Comparison of ENCODE assay signal across 27 cellular contexts in genomic region chr1:147152772-147153171, GRCh38. TPM values are rescaled to one million over a fixed set of nuclear protein-coding genes. Genes with fewer than 3 reads are reported as not detected.
DNase-seq lines count a peak whose midpoint lies in the region; ATAC-seq, FAIRE-seq and TF ChIP-seq lines count a peak whose summit lies in the region.
"Had no signal": no experiment of that assay in that cellular context is flagged by ENCODE, and none has a peak within 500 bp of the region (broad histone marks: within the 10 kb centered on the region; RNA-seq: fewer than 3 reads in every experiment).

No MANE protein-coding gene starts in this region.

- WGBS in K562 (ENCODE audit: insufficient coverage, low coverage, missing lambda C conversion rate), result 39% methylated on average over 3 of the region's 3 CpGs
- 67% methylated on average over 3 of the region's 3 CpGs for WGBS in liver
- WGBS in small intestine, 3 donors, result 66 to 83% (median 72%) methylated on average over 3 of the region's 3 CpGs

- no peak for TF ChIP-seq RAD21 in K562 (CRISPR knock-in tag; conservative IDR thresholded peaks at IDR 0.05 in 1 of 2, IDR thresholded peaks at IDR 0.05 in 1 of 2)
- no peak for TF ChIP-seq RAD21 in liver (IDR thresholded peaks at IDR 0.05)

- no peak for DNase-seq in K562 (ENCODE audit: extremely low read depth in 1 of 4, low spot score in 3 of 4)
- DNase-seq in left lobe of liver (ENCODE audit: low spot score), result no peak
- DNase-seq in small intestine, result peak; percentile 10
- DNase-seq in SK-N-DZ (ENCODE audit: low spot score), result no peak
- no peak for DNase-seq in effector CD8-positive, alpha-beta T cell (lab: John Stamatoyannopoulos, UW)
- DNase-seq in NCI-H69 (lab: John Stamatoyannopoulos, UW), result no peak
- DNase-seq: 8988T; ACHN; BE2C; C1 segment of cervical spinal cord; CD4-positive, alpha-beta memory T cell; CD4-positive, CD25-positive, alpha-beta regulatory T cell; CD8-positive, alpha-beta memory T cell; COR-L47; DMS 273 treated with DMSO at 0.1 percent for 48 hours; DMS153; DMS53; DMS79; DND-41; EL; GDM1 had no signal

- POLR2A ChIA-PET in K562 (lab: Yijun Ruan, JAX), result interaction anchor here (0.8 to 1.1 kb wide), 4 partner anchors 9 to 681 kb away, joined by 3 to 6 read pairs (median 4); no protein-coding TSS in a partner anchor

- intact Hi-C loops in K562 (cut with micrococcal nuclease), result loop anchor here (2.0 kb wide), 1 partner anchor 20 kb away; no protein-coding TSS in a partner anchor

- H3K9me1 ChIP-seq in K562 (ENCODE audit: control insufficient read depth, insufficient read depth, low read length), result no peaks in the 10 kb centered on the region

- H3K9me3 ChIP-seq in K562 (replicated peaks; ENCODE audit: control insufficient read depth, insufficient read depth, low read depth, low read length) (no peaks in the 10 kb centered on the region), liver (ENCODE audit: control insufficient read depth in 4 of 4, low read length in 3 of 4) (no peaks in the 10 kb centered on the region), small intestine (ENCODE audit: control insufficient read depth, low read depth) (no peaks in the 10 kb centered on the region)
- H3K9me3 ChIP-seq: BE2C, BLaER1 had no signal

- no peaks in the 10 kb centered on the region for H3K79me2 ChIP-seq in K562 (ENCODE audit: control insufficient read depth, insufficient read depth, low read length)

- TF ChIP-seq POLR2A in K562 (conservative IDR thresholded peaks at IDR 0.05), result no peak

- H3K9ac ChIP-seq in K562 (ENCODE audit: insufficient read depth in 1 of 2, low read depth in 2 of 2, low read length in 2 of 2) (no peak overlapping the region), liver (ENCODE audit: low read depth in 1 of 2, low read length in 2 of 2) (no peak overlapping the region)
- H3K9ac ChIP-seq: BLaER1 had no signal

- ATAC-seq in K562 (no peak), left lobe of liver (peak; percentile 50)
- ATAC-seq: GM12878 had no signal

- no peak for TF ChIP-seq EP300 in K562 (IDR thresholded peaks at IDR 0.05; ENCODE audit: low read length)

- no TSS peak for BruUV-seq in K562 (replicated peaks; lab: Mats Ljungman, UMichigan)

- in situ Hi-C loops in K562 (cut with MboI), result no loop called here

- FAIRE-seq in K562 (lab: Jason Lieb, UNC) (no peak), small intestine (lab: Jason Lieb, UNC) (no peak)
- FAIRE-seq: A204.1, GM12878, GM12892, GM18507 had no signal

- no peak overlapping the region for H3K4me2 ChIP-seq in K562 (ENCODE audit: insufficient read depth, low read length)
- H3K4me2 ChIP-seq: BLaER1 had no signal

- H4K20me1 ChIP-seq in K562 (replicated peaks; ENCODE audit: control insufficient read depth, insufficient read depth, low read length), result no peaks in the 10 kb centered on the region
- H4K20me1 ChIP-seq: BLaER1 had no signal

- no peak overlapping the region for H2AFZ ChIP-seq in K562 (ENCODE audit: low read depth, low read length)

- H3K4me3 ChIP-seq in K562 (no peak overlapping the region), liver (ENCODE audit: low read depth in 1 of 3, low read length in 3 of 3) (no peak overlapping the region), small intestine (ENCODE audit: low read depth in 1 of 2, low read length in 2 of 2) (no peak overlapping the region)
- H3K4me3 ChIP-seq: BLaER1, GM12878 had no signal

- no peak overlapping the region for H3K27ac ChIP-seq in K562 (ENCODE audit: extremely low read depth, low read depth, low read length)
- H3K27ac ChIP-seq in liver (ENCODE audit: low read depth in 1 of 2, low read length in 2 of 2), result no peak overlapping the region
- H3K27ac ChIP-seq in small intestine (ENCODE audit: low read depth in 1 of 2, low read length in 1 of 2), result no peak overlapping the region
- H3K27ac ChIP-seq: BLaER1 had no signal

- H3K36me3 ChIP-seq in K562 (ENCODE audit: control insufficient read depth, insufficient read depth, low read length) (peaks cover 3% of the 10 kb centered on the region; the same call in 1 of the 3 replicates), liver (ENCODE audit: control insufficient read depth in 4 of 4, insufficient read depth in 3 of 4, low read depth in 1 of 4, low read length in 3 of 4) (peaks cover 1 to 24% (median 15%) of the 10 kb centered on the region in 4 donors), small intestine (ENCODE audit: control insufficient read depth in 2 of 2, insufficient read depth in 2 of 2, low read length in 2 of 2) (peaks cover 2 to 10% of the 10 kb centered on the region in 2 donors)

- H3K27me3 ChIP-seq in K562 (ENCODE audit: control insufficient read depth in 2 of 2, insufficient read depth in 2 of 2, low read length in 2 of 2), result no peaks in the 10 kb centered on the region
- H3K27me3 ChIP-seq in liver (ENCODE audit: control insufficient read depth in 4 of 4, insufficient read depth in 4 of 4, low read length in 3 of 4), result no peaks in the 10 kb centered on the region
- H3K27me3 ChIP-seq in small intestine (ENCODE audit: control insufficient read depth in 2 of 2, insufficient read depth in 2 of 2, low read length in 2 of 2), result no peaks in the 10 kb centered on the region
- H3K27me3 ChIP-seq: BLaER1 had no signal

- TF ChIP-seq CTCF in K562 (IDR thresholded peaks at IDR 0.05 in 2 of 3, conservative IDR thresholded peaks at IDR 0.05 in 1 of 3; ENCODE audit: insufficient read depth in 2 of 3, low read depth in 1 of 3, low read length in 3 of 3) (no peak), liver (IDR thresholded peaks at IDR 0.05; ENCODE audit: low read depth, low read length, missing input control) (no peak)

- H3K4me1 ChIP-seq in K562 (replicated peaks in 1 of 2; ENCODE audit: control insufficient read depth in 2 of 2, insufficient read depth in 2 of 2, low read length in 2 of 2) (peaks cover 0 to 7% of the 10 kb centered on the region in 2 experiments; a peak in 2 of 5 replicates), liver (ENCODE audit: control insufficient read depth in 4 of 4, insufficient read depth in 4 of 4, low read length in 3 of 4) (peaks cover 0 to 9% (median 0%) of the 10 kb centered on the region in 4 donors), small intestine (ENCODE audit: control insufficient read depth in 2 of 2, insufficient read depth in 1 of 2, low read depth in 1 of 2, low read length in 1 of 2) (no peaks in the 10 kb centered on the region)
- H3K4me1 ChIP-seq: BE2C, BLaER1 had no signal

- CTCF ChIA-PET in K562 (lab: Yijun Ruan, JAX; ENCODE audit: low intra/inter-chr PET ratio), result no interaction called here

TF ChIP-seq in K562, 482 proteins besides CTCF, POLR2A, EP300 and RAD21:
- TF ChIP-seq ZNF124 (CRISPR knock-in tag; IDR thresholded peaks at IDR 0.05) (no peak), HMBOX1 (IDR thresholded peaks at IDR 0.05) (peak; percentile 73)

TF ChIP-seq in liver, 16 proteins besides CTCF, POLR2A, EP300 and RAD21:
- peak; percentile 17 for TF ChIP-seq YY1 (IDR thresholded peaks at IDR 0.05)
- peak; percentile 63 to 66 for TF ChIP-seq HNF4A (conservative IDR thresholded peaks at IDR 0.05)
- no peak for TF ChIP-seq JUND (IDR thresholded peaks at IDR 0.05)
- TF ChIP-seq RXRA (IDR thresholded peaks at IDR 0.05), result peak; percentile 34 to 37
- no peak for TF ChIP-seq REST (IDR thresholded peaks at IDR 0.05)
- TF ChIP-seq FOXA1 (IDR thresholded peaks at IDR 0.05), result no peak

RNA-seq across cellular contexts. Expression of gene PRKAB2, which starts 19.5 kb away (rescaled TPM):
- 14.2 and 26.6 TPM in 2 replicates for total RNA-seq in K562 (2011; cell fraction: chromatin; rRNA removed; ENCODE audit: low replicate concordance)
- 10.5 and 12.4 TPM in 2 replicates for total RNA-seq in K562 (2011; cell fraction: nucleolus; rRNA removed)
- total RNA-seq in K562 (2011; cell fraction: nucleoplasm; rRNA removed), result 20.8 and 36.7 TPM in 2 replicates
- total RNA-seq in K562 (2014; rRNA removed) (5.5 and 7.7 TPM in 2 replicates), K562 (2014; rRNA removed; fragmentation: Illumina TruSeq; extraction: Trizol) (9.6 and 10.0 TPM in 2 replicates), K562 (2015; rRNA removed; fragmentation: Illumina TruSeq; extraction: Trizol) (6.5 and 7.9 TPM in 2 replicates), K562 (2021) (8.6 and 8.9 TPM in 2 replicates), left lobe of liver (35.3 TPM), liver (10 to 100 TPM; 14.8 to 24.8 TPM)
- polyA plus RNA-seq in K562 (2011; rRNA removed) (20.6 and 20.8 TPM in 2 replicates), K562 (2014; fragmentation: Illumina TruSeq; extraction: Trizol) (10.5 and 11.4 TPM in 2 replicates), K562 (2014; fragmentation: Nextera tagmentation; extraction: Ambion mirVana) (1 to 10 TPM; 2.3 to 4.0 TPM), K562 (2014; rRNA removed) (7.8 and 7.9 TPM in 2 replicates), liver (10 to 100 TPM; 13.6 to 13.9 TPM), small intestine (10 to 100 TPM in 2 of 3 donors, 1 to 10 TPM in 1; 8.1 to 44.1 (median 20.8) TPM)
- 5.2 and 9.3 TPM in 2 replicates for polyA plus RNA-seq in K562 (2011; cell fraction: cytosol; rRNA removed)
- polyA plus RNA-seq in K562 (2011; cell fraction: nucleus; rRNA removed), result 37.0 and 57.7 TPM in 2 replicates
- 5.3 and 18.1 TPM in 2 replicates for polyA plus RNA-seq in K562 (2012)
- 10.4 and 11.6 TPM in 2 replicates for polyA minus RNA-seq in K562 (2011; rRNA and poly(A)+ RNA removed)
- 3.3 and 4.2 TPM in 2 replicates for polyA minus RNA-seq in K562 (2011; cell fraction: cytosol; rRNA and poly(A)+ RNA removed)
- 12.8 and 18.7 TPM in 2 replicates for polyA minus RNA-seq in K562 (2011; cell fraction: nucleus; rRNA and poly(A)+ RNA removed)
- polyA plus RNA-seq in SK-N-DZ (2014; cell fraction: cytosol; rRNA removed), result 21.5 and 22.8 TPM in 2 replicates
- 38.1 and 47.7 TPM in 2 replicates for polyA plus RNA-seq in SK-N-DZ (2014; cell fraction: nucleus; rRNA removed)
